19 cellular contexts compared by ENCODE assay signal in genomic region chr12:109389146-109389545, GRCh38. TPM values are rescaled to one million over a fixed set of nuclear protein-coding genes. Genes with fewer than 3 reads are reported as not detected.
DNase-seq lines count a peak whose midpoint lies in the region; ATAC-seq, FAIRE-seq and TF ChIP-seq lines count a peak whose summit lies in the region.
"Had no signal": no experiment of that assay in that cellular context is flagged by ENCODE, and none has a peak within 500 bp of the region (broad histone marks: within the 10 kb centered on the region; RNA-seq: fewer than 3 reads in every experiment).

No MANE protein-coding gene starts in this region.

- no peak overlapping the region for H3K4me3 ChIP-seq in SK-N-SH (ENCODE audit: low read depth in 2 of 2, low read length in 1 of 2)
- H3K4me3 ChIP-seq in HepG2 (replicated peaks in 1 of 3; ENCODE audit: insufficient read depth in 1 of 3, low read depth in 2 of 3, low read length in 3 of 3): no peak overlapping the region
- H3K4me3 ChIP-seq: heart left ventricle had no signal

- no peak for TF ChIP-seq CTCF in SK-N-SH (IDR thresholded peaks at IDR 0.05)
- TF ChIP-seq CTCF in HepG2 (CRISPR knock-in tag; IDR thresholded peaks at IDR 0.05): no peak

- no peak for TF ChIP-seq EP300 in SK-N-SH (IDR thresholded peaks at IDR 0.05; ENCODE audit: borderline replicate concordance in 1 of 2, low read depth in 1 of 2, low read length in 1 of 2)
- TF ChIP-seq EP300 in Ishikawa (IDR thresholded peaks at IDR 0.05; ENCODE audit: borderline replicate concordance): no peak
- no peak for TF ChIP-seq EP300 in HepG2 (IDR thresholded peaks at IDR 0.05; ENCODE audit: low read depth in 2 of 2, low read length in 2 of 2)
- no peak for TF ChIP-seq EP300 in HepG2 (CRISPR knock-in tag; IDR thresholded peaks at IDR 0.05; ENCODE audit: borderline replicate concordance)

- H3K9ac ChIP-seq in SK-N-SH: no peak overlapping the region
- no peak overlapping the region for H3K9ac ChIP-seq in HepG2 (ENCODE audit: insufficient read depth, low read depth, low read length)

- no peaks in the 10 kb centered on the region for H3F3A ChIP-seq in SK-N-SH (replicated peaks; ENCODE audit: insufficient read depth)

- no peaks in the 10 kb centered on the region for H3K9me2 ChIP-seq in SK-N-SH

- H3K27me3 ChIP-seq in SK-N-SH (ENCODE audit: insufficient read depth) (no peaks in the 10 kb centered on the region), HepG2 (ENCODE audit: control insufficient read depth in 1 of 2, insufficient read depth in 2 of 2, low read length in 2 of 2) (no peaks in the 10 kb centered on the region)
- H3K27me3 ChIP-seq: heart left ventricle had no signal

- TF ChIP-seq POLR2A in HepG2 (IDR thresholded peaks at IDR 0.05; ENCODE audit: insufficient read depth in 1 of 2, low read depth in 2 of 2, low read length in 2 of 2): no peak

- H3K27ac ChIP-seq in SK-N-SH (ENCODE audit: low read depth in 2 of 2, low read length in 1 of 2): no peak overlapping the region
- H3K27ac ChIP-seq in HepG2 (ENCODE audit: extremely low read length, insufficient read depth, low read length): no peak overlapping the region
- H3K27ac ChIP-seq: heart left ventricle had no signal

- FAIRE-seq in HepG2 (lab: Jason Lieb, UNC): no peak
- FAIRE-seq: endothelial cell of umbilical vein, urothelium cell line had no signal

- DNase-seq in SK-N-SH: peak; percentile 7
- DNase-seq in SK-MEL-5 (ENCODE audit: low read depth, low spot score): peak; percentile 34
- DNase-seq in HepG2 (ENCODE audit: low spot score): peak; percentile 16
- no peak for DNase-seq in COLO829 (ENCODE audit: low spot score)
- DNase-seq: activated CD4-positive, alpha-beta T cell treated with anti-CD3 and anti-CD28 coated beads, Interleukin-2, amount 50 U/mL, for 48 hours; activated naive CD4-positive, alpha-beta T cell treated with anti-CD3 and anti-CD28 coated beads, Interleukin-2, amount 10 ng/mL, durations not matched to agents 7 days and 5 days; DMS153; heart left ventricle; naive thymus-derived CD4-positive, alpha-beta T cell; NCI-H1694; stimulated activated CD4-positive, alpha-beta T cell treated with anti-CD3 and anti-CD28 coated beads, Interleukin-2, amount 100 ng/mL, for 24 hours had no signal

- in situ Hi-C loops in SK-MEL-5 (cut with HindIII; ENCODE audit: low pct_unique_long_range_greater_than_20kb, low sequenced_read_pairs): no loop called here
- in situ Hi-C loops in HepG2 (cut with HindIII; ENCODE audit: extremely low pct_ligation_motif_present, low pct_unique_long_range_greater_than_20kb): loop anchor here (5.0 to 10.0 kb wide), 2 partner anchors 127 to 254 kb away; no protein-coding TSS in a partner anchor

- BruUV-seq in HepG2 (replicated peaks; lab: Mats Ljungman, UMichigan): no TSS peak

- H2AFZ ChIP-seq in SK-N-SH (ENCODE audit: low read depth) (no peak overlapping the region), HepG2 (ENCODE audit: low read length) (no peak overlapping the region)

- H4K20me1 ChIP-seq in SK-N-SH (ENCODE audit: insufficient read depth) (no peaks in the 10 kb centered on the region), HepG2 (ENCODE audit: insufficient read depth, low read length) (no peaks in the 10 kb centered on the region)

- WGBS in SK-N-SH (ENCODE audit: low lambda C conversion rate): 40% methylated on average over 4 of the region's 4 CpGs
- 27% methylated on average over 4 of the region's 4 CpGs for WGBS in HepG2 (ENCODE audit: low lambda C conversion rate)

- TF ChIP-seq RAD21 in SK-N-SH (IDR thresholded peaks at IDR 0.05; ENCODE audit: low read length) (no peak), Ishikawa (IDR thresholded peaks at IDR 0.05; ENCODE audit: low read depth) (no peak), HepG2 (CRISPR knock-in tag; IDR thresholded peaks at IDR 0.05) (no peak)

- no peak overlapping the region for H3K4me2 ChIP-seq in SK-N-SH
- no peak overlapping the region for H3K4me2 ChIP-seq in HepG2 (ENCODE audit: low read depth, low read length)

- CTCF ChIA-PET in SK-N-SH (lab: Yijun Ruan, JAX): interaction anchor here (0.7 to 10.0 kb wide), 9 partner anchors 11 to 296 kb away, joined by 3 to 124 read pairs (median 3); partner anchors contain the start of genes ACACB and ALKBH2
- CTCF ChIA-PET in HepG2 (lab: Yijun Ruan, JAX; ENCODE audit: low intra/inter-chr PET ratio, low total read pairs): no interaction called here

- intact Hi-C loops in HepG2 (cut with micrococcal nuclease; ENCODE audit: unreplicated experiment): no loop called here

- no peak for ATAC-seq in SK-N-SH treated with all-trans-retinoic acid at 6 μM for 48 hours
- peak; percentile 55 for ATAC-seq in HepG2
- ATAC-seq in GM18907 (IDR thresholded peaks at IDR 0.05; ENCODE audit: unreplicated experiment): no peak
- ATAC-seq in HG02884 (IDR thresholded peaks at IDR 0.05; ENCODE audit: unreplicated experiment): no peak
- ATAC-seq: naive thymus-derived CD4-positive, alpha-beta T cell had no signal

- no peaks in the 10 kb centered on the region for H3K79me2 ChIP-seq in SK-N-SH (ENCODE audit: insufficient read depth)
- H3K79me2 ChIP-seq in HepG2 (ENCODE audit: insufficient read depth, low read length): no peaks in the 10 kb centered on the region

- POLR2A ChIA-PET in SK-N-SH (lab: Yijun Ruan, JAX): no interaction called here
- POLR2A ChIA-PET in HepG2 (lab: Yijun Ruan, JAX): no interaction called here

- H3K9me3 ChIP-seq in SK-N-SH: no peaks in the 10 kb centered on the region; the same call in 1 of the 2 replicates
- H3K9me3 ChIP-seq in HepG2 (ENCODE audit: low read length): no peaks in the 10 kb centered on the region

- H3K4me1 ChIP-seq in SK-N-SH (ENCODE audit: control insufficient read depth in 1 of 2, insufficient read depth in 2 of 2, low read depth in 1 of 2, low read length in 1 of 2) (no peaks in the 10 kb centered on the region), HepG2 (ENCODE audit: insufficient read depth, low read length) (peaks cover 16% of the 10 kb centered on the region)

- H3K36me3 ChIP-seq in SK-N-SH (replicated peaks in 1 of 2; ENCODE audit: control insufficient read depth in 1 of 2, insufficient read depth in 2 of 2, low read length in 1 of 2) (no peaks in the 10 kb centered on the region), HepG2 (replicated peaks in 1 of 2; ENCODE audit: control insufficient read depth in 1 of 2, insufficient read depth in 2 of 2, low read length in 2 of 2) (no peaks in the 10 kb centered on the region)
- H3K36me3 ChIP-seq: heart left ventricle had no signal

TF ChIP-seq in SK-N-SH treated with all-trans-retinoic acid at 6 μM for 48 hours, 23 proteins besides CTCF, POLR2A, EP300 and RAD21 (continues in another document):
- TF ChIP-seq RARB (CRISPR knock-in tag; IDR thresholded peaks at IDR 0.05) (no peak), ISL1 (CRISPR knock-in tag; IDR thresholded peaks at IDR 0.05) (no peak), ZFP3 (CRISPR knock-in tag; IDR thresholded peaks at IDR 0.05) (no peak), TCF4 (CRISPR knock-in tag; IDR thresholded peaks at IDR 0.05; ENCODE audit: borderline replicate concordance) (no peak), SNAI2 (CRISPR knock-in tag; IDR thresholded peaks at IDR 0.05) (no peak), TOX (CRISPR knock-in tag; IDR thresholded peaks at IDR 0.05; ENCODE audit: borderline replicate concordance) (no peak)

TF ChIP-seq in Ishikawa, 13 proteins besides CTCF, POLR2A, EP300 and RAD21 (continues in another document):
- TF ChIP-seq YY1 (IDR thresholded peaks at IDR 0.05; ENCODE audit: low read depth) (0 out of 2 replicates have a peak, but pooled peaks have one; percentile 27), ZBTB7A (IDR thresholded peaks at IDR 0.05; ENCODE audit: low read depth) (no peak), TEAD4 (IDR thresholded peaks at IDR 0.05) (no peak)

TF ChIP-seq in HepG2, 621 proteins besides CTCF, POLR2A, EP300 and RAD21 (continues in another document):
- TF ChIP-seq RELA (CRISPR knock-in tag; IDR thresholded peaks at IDR 0.05) (no peak), ZNF616 (CRISPR knock-in tag; IDR thresholded peaks at IDR 0.05; ENCODE audit: low read depth) (no peak)

RNA-seq across cellular contexts. Expression of gene MYO1H, which starts 41.4 kb away (rescaled TPM):
- not detected in 2 replicates for polyA plus RNA-seq in SK-N-SH (2012; rRNA removed)
- not detected in 2 replicates for polyA plus RNA-seq in SK-N-SH (2012; cell fraction: cytosol; rRNA removed)
- 0.01 TPM in 1 of 2 replicates, not detected in the other for polyA plus RNA-seq in SK-N-SH (2012; cell fraction: nucleus; rRNA removed)
- 0.08 TPM in 1 of 2 replicates, not detected in the other for total RNA-seq in SK-MEL-5 (2014; rRNA removed; shearing (Covaris generic))
- polyA plus RNA-seq in SK-MEL-5 (2015; cell fraction: cytosol; rRNA removed): not detected in 2 replicates
- polyA plus RNA-seq in SK-MEL-5 (2015; cell fraction: nucleus; rRNA removed): 0.04 TPM in 1 of 2 replicates, not detected in the other
- not detected in 2 replicates for total RNA-seq in HepG2 (2016; rRNA removed; fragmentation: Illumina TruSeq; extraction: Trizol)
- total RNA-seq in HepG2 (2016; cell fraction: cytosol; rRNA removed; fragmentation: Illumina TruSeq; extraction: Trizol; ENCODE audit: low read depth): not detected in 2 replicates
- total RNA-seq in HepG2 (2016; cell fraction: insoluble cytoplasmic fraction; rRNA removed; fragmentation: Illumina TruSeq; extraction: Trizol): not detected in 2 replicates
- total RNA-seq in HepG2 (2016; cell fraction: membrane; rRNA removed; fragmentation: Illumina TruSeq; extraction: Trizol): not detected in 2 replicates
- not detected in 2 replicates for total RNA-seq in HepG2 (2016; cell fraction: nucleus; rRNA removed; fragmentation: Illumina TruSeq; extraction: Trizol)
- not detected in 2 replicates for polyA plus RNA-seq in HepG2 (2011; rRNA removed)
- not detected in 2 replicates for polyA plus RNA-seq in HepG2 (2011; cell fraction: cytosol; rRNA removed)
- polyA plus RNA-seq in HepG2 (2011; cell fraction: nucleus; rRNA removed): not detected in 2 replicates
- not detected in 2 replicates for polyA plus RNA-seq in HepG2 (2012)
- not detected in 2 replicates for polyA plus RNA-seq in HepG2 (2016; cell fraction: cytosol; fragmentation: Illumina TruSeq; extraction: Trizol; ENCODE audit: low read depth)
- not detected in 2 replicates for polyA plus RNA-seq in HepG2 (2016; cell fraction: insoluble cytoplasmic fraction; fragmentation: Illumina TruSeq; extraction: Trizol; ENCODE audit: low read depth)
- polyA plus RNA-seq in HepG2 (2016; cell fraction: membrane; fragmentation: Illumina TruSeq; extraction: Trizol; ENCODE audit: low read depth): not detected in 2 replicates
- not detected in 2 replicates for polyA plus RNA-seq in HepG2 (2016; cell fraction: nucleus; fragmentation: Illumina TruSeq; extraction: Trizol; ENCODE audit: insufficient read depth, low read depth)
- not detected in 2 replicates for polyA minus RNA-seq in HepG2 (2011; rRNA and poly(A)+ RNA removed; ENCODE audit: low replicate concordance)
- not detected in 2 replicates for polyA minus RNA-seq in HepG2 (2011; cell fraction: cytosol; rRNA and poly(A)+ RNA removed)
- not detected in 2 replicates for polyA minus RNA-seq in HepG2 (2011; cell fraction: nucleus; rRNA and poly(A)+ RNA removed)
- total RNA-seq: cardiac septum, endothelial cell of umbilical vein, renal cortical epithelial cell had no signal
- polyA plus RNA-seq: endothelial cell of umbilical vein; naive thymus-derived CD4-positive, alpha-beta T cell had no signal

Comparison
In these comparisons a context has a peak if more than half of its experiments do, and no peak if none do; other contexts are left out.
1. Of the 25 proteins assayed by ChIP-seq in both HepG2 and SK-N-SH: peak only in HepG2: USF2; only in SK-N-SH: none; in both: none; in neither: 24.